Comparison of ENCODE assay signal across 9 cellular contexts in genomic region chr11:45663486-45664375, GRCh38. TPM values are rescaled to one million over a fixed set of nuclear protein-coding genes. Genes with fewer than 3 reads are reported as not detected.
DNase-seq lines count a peak whose midpoint lies in the region; ATAC-seq, FAIRE-seq and TF ChIP-seq lines count a peak whose summit lies in the region.
"Had no signal": no experiment of that assay in that cellular context is flagged by ENCODE, and none has a peak within 500 bp of the region (broad histone marks: within the 10 kb centered on the region; RNA-seq: fewer than 3 reads in every experiment).

No MANE protein-coding gene starts in this region.

- peak; percentile 5 for DNase-seq in activated CD4-positive, alpha-beta memory T cell treated with anti-CD3 and anti-CD28 coated beads for 36 hours
- DNase-seq in activated CD4-positive, alpha-beta memory T cell treated with anti-CD3 and anti-CD28 coated beads, Interleukin-2, amount 10 ng/mL, durations not matched to agents 7 days and 5 days, result no peak
- DNase-seq in activated naive CD8-positive, alpha-beta T cell treated with anti-CD3 and anti-CD28 coated beads, Interleukin-2, amount 50 U/mL, for 24 hours, result no peak
- DNase-seq in keratinocyte (ENCODE audit: low read depth, low spot score) (no peak), thyroid gland (peak; percentile 84 to 85), NCI-H1092 treated with DMSO at 0.1 percent for 48 hours (lab: John Stamatoyannopoulos, UW) (no peak), adrenal gland (no peak)

- H3K36me3 ChIP-seq in keratinocyte (ENCODE audit: control insufficient read depth in 2 of 2, extremely low read depth in 1 of 2, insufficient read depth in 2 of 2, low read length in 2 of 2) (no peaks in the 10 kb centered on the region), thyroid gland (no peaks in the 10 kb centered on the region), adrenal gland (replicated peaks in 1 of 2) (no peaks in the 10 kb centered on the region)
- H3K36me3 ChIP-seq: SJSA1 had no signal

- TF ChIP-seq POLR2A in thyroid gland (IDR thresholded peaks at IDR 0.05) (peak in 1 of 2 donors; percentile 59), adrenal gland (IDR thresholded peaks at IDR 0.05) (no peak)

- H3K9me3 Mint-ChIP-seq in activated CD4-positive, alpha-beta memory T cell treated with anti-CD3 and anti-CD28 coated beads for 36 hours, result no peaks in the 10 kb centered on the region
- H3K9me3 Mint-ChIP-seq in activated CD4-positive, alpha-beta memory T cell treated with anti-CD3 and anti-CD28 coated beads, Interleukin-2, amount 10 ng/mL, durations not matched to agents 7 days and 5 days, result no peaks in the 10 kb centered on the region
- no peaks in the 10 kb centered on the region for H3K9me3 Mint-ChIP-seq in activated naive CD8-positive, alpha-beta T cell treated with anti-CD3 and anti-CD28 coated beads, Interleukin-2, amount 50 U/mL, for 24 hours

- dilution Hi-C loops in keratinocyte (cut with MboI; ENCODE audit: extremely low pct_ligation_motif_present, low sequenced_read_pairs), result no loop called here

- no peak overlapping the region for H3K9ac ChIP-seq in keratinocyte (ENCODE audit: control insufficient read depth, extremely low read depth, insufficient read depth, low read length)

- H3K4me1 Mint-ChIP-seq in activated CD4-positive, alpha-beta memory T cell treated with anti-CD3 and anti-CD28 coated beads for 36 hours (ENCODE audit: low read depth), result peaks cover 13% of the 10 kb centered on the region
- peaks cover 2% of the 10 kb centered on the region for H3K4me1 Mint-ChIP-seq in activated CD4-positive, alpha-beta memory T cell treated with anti-CD3 and anti-CD28 coated beads, Interleukin-2, amount 10 ng/mL, durations not matched to agents 7 days and 5 days
- peaks cover 17% of the 10 kb centered on the region for H3K4me1 Mint-ChIP-seq in activated naive CD8-positive, alpha-beta T cell treated with anti-CD3 and anti-CD28 coated beads, Interleukin-2, amount 50 U/mL, for 24 hours

- CTCF ChIA-PET in activated CD4-positive, alpha-beta memory T cell treated with anti-CD3 and anti-CD28 coated beads for 36 hours (lab: Charles Lee), result interaction anchor here (1.7 to 2.3 kb wide), 3 partner anchors 9 to 293 kb away, joined by 4 to 16 read pairs (median 9); no protein-coding TSS in a partner anchor
- CTCF ChIA-PET in activated CD4-positive, alpha-beta memory T cell treated with anti-CD3 and anti-CD28 coated beads, Interleukin-2, amount 10 ng/mL, durations not matched to agents 7 days and 5 days (lab: Charles Lee), result interaction anchor here (0.6 kb wide), 1 partner anchor 9 kb away, joined by 3 read pairs; no protein-coding TSS in a partner anchor

- no peaks in the 10 kb centered on the region for H3K4me1 ChIP-seq in keratinocyte (ENCODE audit: control insufficient read depth, extremely low read depth, insufficient read depth, low read length)
- peaks cover 53 to 56% of the 10 kb centered on the region in 2 donors for H3K4me1 ChIP-seq in thyroid gland
- peaks cover 11 to 14% of the 10 kb centered on the region in 2 donors for H3K4me1 ChIP-seq in adrenal gland (replicated peaks in 1 of 2)

- no peak for ATAC-seq in activated naive CD8-positive, alpha-beta T cell treated with anti-CD3 and anti-CD28 coated beads, Interleukin-2, amount 50 U/mL, for 24 hours
- ATAC-seq in GM18861 (IDR thresholded peaks at IDR 0.05; ENCODE audit: unreplicated experiment), result no peak

- no peak overlapping the region for H3K4me3 Mint-ChIP-seq in activated CD4-positive, alpha-beta memory T cell treated with anti-CD3 and anti-CD28 coated beads for 36 hours
- no peak overlapping the region for H3K4me3 Mint-ChIP-seq in activated CD4-positive, alpha-beta memory T cell treated with anti-CD3 and anti-CD28 coated beads, Interleukin-2, amount 10 ng/mL, durations not matched to agents 7 days and 5 days
- peak overlapping the region; percentile 52 for H3K4me3 Mint-ChIP-seq in activated naive CD8-positive, alpha-beta T cell treated with anti-CD3 and anti-CD28 coated beads, Interleukin-2, amount 50 U/mL, for 24 hours

- no peaks in the 10 kb centered on the region for H3K9me1 ChIP-seq in keratinocyte (ENCODE audit: control insufficient read depth, extremely low read depth, insufficient read depth, low read length)

- no peak overlapping the region for H3K4me2 ChIP-seq in keratinocyte (ENCODE audit: control insufficient read depth, extremely low read depth, insufficient read depth, low read depth, low read length)

- peak; percentile 67 for FAIRE-seq in keratinocyte (lab: Jason Lieb, UNC)

- WGBS in thyroid gland, 2 donors, result 53 to 54% methylated on average over 7 to 10 of the region's 13 CpGs
- 45 to 66% (median 49%) methylated on average over 6 to 13 of the region's 13 CpGs for WGBS in adrenal gland, 4 donors

- no peak overlapping the region for H3K27ac ChIP-seq in keratinocyte (ENCODE audit: control insufficient read depth, insufficient read depth, low read length)
- peak overlapping the region; percentile 51 to 83 (median 68) for H3K27ac ChIP-seq in thyroid gland
- peak overlapping the region in 2 of 5 donors; percentile 3 to 54 for H3K27ac ChIP-seq in adrenal gland
- H3K27ac ChIP-seq: SJSA1 had no signal

- POLR2A ChIA-PET in activated CD4-positive, alpha-beta memory T cell treated with anti-CD3 and anti-CD28 coated beads for 36 hours (lab: Charles Lee), result no interaction called here
- POLR2A ChIA-PET in activated CD4-positive, alpha-beta memory T cell treated with anti-CD3 and anti-CD28 coated beads, Interleukin-2, amount 10 ng/mL, durations not matched to agents 7 days and 5 days (lab: Charles Lee), result no interaction called here

- no peaks in the 10 kb centered on the region for H4K20me1 ChIP-seq in keratinocyte (ENCODE audit: control insufficient read depth, extremely low read depth, insufficient read depth, low read length)

- peaks cover 80% of the 10 kb centered on the region for H3K27me3 ChIP-seq in keratinocyte (ENCODE audit: control insufficient read depth, extremely low read depth, insufficient read depth, low read length)
- H3K27me3 ChIP-seq in thyroid gland, result no peaks in the 10 kb centered on the region
- peaks cover 30% of the 10 kb centered on the region for H3K27me3 ChIP-seq in adrenal gland

- intact Hi-C loops in activated CD4-positive, alpha-beta memory T cell treated with anti-CD3 and anti-CD28 coated beads for 36 hours (cut with micrococcal nuclease), result no loop called here
- intact Hi-C loops in thyroid gland (cut with DNase I), result no loop called here
- intact Hi-C loops in adrenal gland (cut with DNase I), result no loop called here

- no peaks in the 10 kb centered on the region for H3K9me3 ChIP-seq in keratinocyte (ENCODE audit: control insufficient read depth, low read depth, low read length)
- no peaks in the 10 kb centered on the region for H3K9me3 ChIP-seq in thyroid gland
- no peaks in the 10 kb centered on the region for H3K9me3 ChIP-seq in adrenal gland (replicated peaks in 1 of 3)

- no peaks in the 10 kb centered on the region for H3K79me2 ChIP-seq in keratinocyte (ENCODE audit: control insufficient read depth, insufficient read depth, low read length)

- no peaks in the 10 kb centered on the region for H3K36me3 Mint-ChIP-seq in activated CD4-positive, alpha-beta memory T cell treated with anti-CD3 and anti-CD28 coated beads for 36 hours
- H3K36me3 Mint-ChIP-seq in activated CD4-positive, alpha-beta memory T cell treated with anti-CD3 and anti-CD28 coated beads, Interleukin-2, amount 10 ng/mL, durations not matched to agents 7 days and 5 days (ENCODE audit: low read depth), result no peaks in the 10 kb centered on the region
- H3K36me3 Mint-ChIP-seq in activated naive CD8-positive, alpha-beta T cell treated with anti-CD3 and anti-CD28 coated beads, Interleukin-2, amount 50 U/mL, for 24 hours (ENCODE audit: low read depth), result no peaks in the 10 kb centered on the region

- H3K4me3 ChIP-seq in keratinocyte (ENCODE audit: control insufficient read depth in 2 of 3, extremely low read depth in 1 of 3, insufficient read depth in 2 of 3, low read depth in 1 of 3, low read length in 3 of 3) (no peak overlapping the region), thyroid gland (replicated peaks in 1 of 3) (peak overlapping the region; percentile 56 to 90 (median 74)), adrenal gland (peak overlapping the region in 1 of 4 donors; percentile 83)

- TF ChIP-seq CTCF in keratinocyte (optimal IDR thresholded peaks at IDR 0.05 in 1 of 3, IDR thresholded peaks at IDR 0.05 in 1 of 3, conservative IDR thresholded peaks at IDR 0.05 in 1 of 3; ENCODE audit: extremely low read depth in 1 of 3, insufficient read depth in 2 of 3, low read length in 3 of 3) (no peak), thyroid gland (IDR thresholded peaks at IDR 0.05) (no peak), adrenal gland (IDR thresholded peaks at IDR 0.05) (no peak)

- no peak overlapping the region for H3K27ac Mint-ChIP-seq in activated CD4-positive, alpha-beta memory T cell treated with anti-CD3 and anti-CD28 coated beads for 36 hours
- H3K27ac Mint-ChIP-seq in activated CD4-positive, alpha-beta memory T cell treated with anti-CD3 and anti-CD28 coated beads, Interleukin-2, amount 10 ng/mL, durations not matched to agents 7 days and 5 days, result no peak overlapping the region
- H3K27ac Mint-ChIP-seq in activated naive CD8-positive, alpha-beta T cell treated with anti-CD3 and anti-CD28 coated beads, Interleukin-2, amount 50 U/mL, for 24 hours, result no peak overlapping the region

- H2AFZ ChIP-seq in keratinocyte (ENCODE audit: control insufficient read depth, low read length), result no peak overlapping the region

- peaks cover 57% of the 10 kb centered on the region for H3K27me3 Mint-ChIP-seq in activated CD4-positive, alpha-beta memory T cell treated with anti-CD3 and anti-CD28 coated beads for 36 hours
- H3K27me3 Mint-ChIP-seq in activated CD4-positive, alpha-beta memory T cell treated with anti-CD3 and anti-CD28 coated beads, Interleukin-2, amount 10 ng/mL, durations not matched to agents 7 days and 5 days, result peaks cover 62% of the 10 kb centered on the region
- peaks cover 73% of the 10 kb centered on the region for H3K27me3 Mint-ChIP-seq in activated naive CD8-positive, alpha-beta T cell treated with anti-CD3 and anti-CD28 coated beads, Interleukin-2, amount 50 U/mL, for 24 hours

RNA-seq across cellular contexts. Expression of gene CHST1, which starts 1.7 kb away (rescaled TPM):
- under 1 TPM; 0.24 to 0.44 TPM for total RNA-seq in activated CD4-positive, alpha-beta memory T cell treated with anti-CD3 and anti-CD28 coated beads for 36 hours
- not detected for total RNA-seq in activated CD4-positive, alpha-beta memory T cell treated with anti-CD3 and anti-CD28 coated beads, Interleukin-2, amount 10 ng/mL, durations not matched to agents 7 days and 5 days
- polyA plus RNA-seq in keratinocyte (not detected in 3 replicates), adrenal gland (10 to 100 TPM in 1 of 3 donors, 1 to 10 TPM in 2; 2.5 to 12.1 (median 5.0) TPM)
- polyA plus RNA-seq in keratinocyte (2011; ENCODE audit: low read depth), result 0.25 TPM
- polyA plus RNA-seq in keratinocyte (2011; cell fraction: cytosol; rRNA removed), result 0.02 and 0.04 TPM in 2 replicates
- polyA plus RNA-seq in keratinocyte (2011; cell fraction: nucleus; rRNA removed), result 0.04 TPM in 1 of 2 replicates, not detected in the other
- polyA plus RNA-seq in keratinocyte (2012; ENCODE audit: low replicate concordance), result 0.51 TPM in 1 of 2 replicates, not detected in the other
- polyA minus RNA-seq in keratinocyte, result not detected in 3 replicates
- polyA minus RNA-seq in keratinocyte (2011; cell fraction: cytosol; rRNA and poly(A)+ RNA removed), result not detected
- polyA minus RNA-seq in keratinocyte (2011; cell fraction: nucleus; rRNA and poly(A)+ RNA removed), result not detected in 2 replicates
- total RNA-seq in thyroid gland (10 to 100 TPM; 19.3 to 28.9 (median 25.0) TPM), adrenal gland (10 to 100 TPM in 1 of 8 donors, 1 to 10 TPM in 7; 1.1 to 13.5 (median 4.4) TPM)
- total RNA-seq: SJSA1 had no signal

Comparison
In these comparisons a context has a peak if more than half of its experiments do, and no peak if none do; other contexts are left out.
1. DNase-seq: peak in activated CD4-positive, alpha-beta memory T cell treated with anti-CD3 and anti-CD28 coated beads for 36 hours (single experiment) and thyroid gland (2 of 2); none in activated CD4-positive, alpha-beta memory T cell treated with anti-CD3 and anti-CD28 coated beads, Interleukin-2, amount 10 ng/mL, durations not matched to agents 7 days and 5 days (single experiment), activated naive CD8-positive, alpha-beta T cell treated with anti-CD3 and anti-CD28 coated beads, Interleukin-2, amount 50 U/mL, for 24 hours (single experiment), keratinocyte (single experiment), NCI-H1092 treated with DMSO at 0.1 percent for 48 hours (single experiment) and adrenal gland (0 of 7).
2. H3K4me3 ChIP-seq: peak in thyroid gland (3 of 3); none in keratinocyte (0 of 3).